Comparison of ENCODE assay signal across 1 cellular context in genomic region chr5:60563696-60564324, GRCh38.
TF ChIP-seq lines count a peak whose summit lies in the region.

No MANE protein-coding gene starts in this region.

TF ChIP-seq in HepG2, 621 proteins besides CTCF, POLR2A, EP300 and RAD21 (continued from another document and continues in another):
- TF ChIP-seq TEF (CRISPR knock-in tag; IDR thresholded peaks at IDR 0.05) (no peak), ZNF3 (CRISPR knock-in tag; IDR thresholded peaks at IDR 0.05) (no peak), CSRNP1 (CRISPR knock-in tag; IDR thresholded peaks at IDR 0.05) (no peak), ZNF503 (CRISPR knock-in tag; IDR thresholded peaks at IDR 0.05) (0 out of 2 replicates have a peak, but pooled peaks have one; percentile 24), ZNF260 (CRISPR knock-in tag; IDR thresholded peaks at IDR 0.05; ENCODE audit: borderline replicate concordance, low read depth) (no peak), ZNF614 (CRISPR knock-in tag; IDR thresholded peaks at IDR 0.05; ENCODE audit: borderline replicate concordance) (no peak), ZNF331 (CRISPR knock-in tag; IDR thresholded peaks at IDR 0.05) (peak; percentile 74), ZSCAN31 (CRISPR knock-in tag; IDR thresholded peaks at IDR 0.05; ENCODE audit: low read depth) (no peak), GATAD2A (CRISPR knock-in tag; IDR thresholded peaks at IDR 0.05) (peak; percentile 81), TFAP4 (IDR thresholded peaks at IDR 0.05; ENCODE audit: borderline replicate concordance, low read depth) (no peak), E2F2 (CRISPR knock-in tag; IDR thresholded peaks at IDR 0.05; ENCODE audit: borderline replicate concordance) (no peak), TAF15 (IDR thresholded peaks at IDR 0.05; ENCODE audit: low read depth, low read length, poor library complexity, severe bottlenecking) (no peak), ZNF280D (CRISPR knock-in tag; IDR thresholded peaks at IDR 0.05) (0 out of 2 replicates have a peak, but pooled peaks have one; percentile 57), JUNB (CRISPR knock-in tag; IDR thresholded peaks at IDR 0.05; ENCODE audit: borderline replicate concordance) (no peak), ZNF547 (CRISPR knock-in tag; IDR thresholded peaks at IDR 0.05) (no peak), ZNF362 (CRISPR knock-in tag; IDR thresholded peaks at IDR 0.05; ENCODE audit: borderline replicate concordance) (no peak), ZBTB10 (CRISPR knock-in tag; IDR thresholded peaks at IDR 0.05; ENCODE audit: borderline replicate concordance) (no peak), ZNF234 (CRISPR knock-in tag; conservative IDR thresholded peaks at IDR 0.05) (no peak), GLMP (CRISPR knock-in tag; IDR thresholded peaks at IDR 0.05; ENCODE audit: borderline replicate concordance) (no peak), ZEB1 (IDR thresholded peaks at IDR 0.05; ENCODE audit: insufficient replicate concordance, low read depth) (no peak), TEAD2 (CRISPR knock-in tag; IDR thresholded peaks at IDR 0.05) (no peak), PLRG1 (conservative IDR thresholded peaks at IDR 0.05) (no peak), MED13 (CRISPR knock-in tag; IDR thresholded peaks at IDR 0.05) (no peak), EEA1 (CRISPR knock-in tag; IDR thresholded peaks at IDR 0.05; ENCODE audit: borderline replicate concordance) (no peak), KLF12 (CRISPR knock-in tag; IDR thresholded peaks at IDR 0.05; ENCODE audit: borderline replicate concordance) (no peak), TBL1XR1 (IDR thresholded peaks at IDR 0.05; ENCODE audit: borderline replicate concordance, low read length, partially characterized antibody) (no peak), ZNF317 (CRISPR knock-in tag; IDR thresholded peaks at IDR 0.05) (no peak), ATF2 (CRISPR knock-in tag; IDR thresholded peaks at IDR 0.05) (no peak), ARID2 (CRISPR knock-in tag; IDR thresholded peaks at IDR 0.05; ENCODE audit: borderline replicate concordance) (no peak), ZNF597 (CRISPR knock-in tag; IDR thresholded peaks at IDR 0.05) (no peak), ZNF546 (CRISPR knock-in tag; conservative IDR thresholded peaks at IDR 0.05) (no peak), ZNF274 (CRISPR knock-in tag; IDR thresholded peaks at IDR 0.05) (no peak), ELK4 (CRISPR knock-in tag; IDR thresholded peaks at IDR 0.05; ENCODE audit: borderline replicate concordance) (no peak), MXI1 (IDR thresholded peaks at IDR 0.05; ENCODE audit: borderline replicate concordance, low read depth, low read length) (no peak), ZNF558 (CRISPR knock-in tag; IDR thresholded peaks at IDR 0.05; ENCODE audit: borderline replicate concordance) (no peak), ZNF724P (CRISPR knock-in tag; IDR thresholded peaks at IDR 0.05; ENCODE audit: borderline replicate concordance) (no peak), SRSF9 (IDR thresholded peaks at IDR 0.05; ENCODE audit: borderline replicate concordance, insufficient read depth, low read depth, low read length, poor library complexity, severe bottlenecking) (no peak), ZNF263 (CRISPR knock-in tag; IDR thresholded peaks at IDR 0.05) (no peak), KDM1A (CRISPR knock-in tag; IDR thresholded peaks at IDR 0.05) (no peak), ZNF772 (CRISPR knock-in tag; IDR thresholded peaks at IDR 0.05) (no peak), MZF1 (CRISPR knock-in tag; IDR thresholded peaks at IDR 0.05; ENCODE audit: borderline replicate concordance) (no peak), PHF20 (CRISPR knock-in tag; IDR thresholded peaks at IDR 0.05) (no peak), RARA (CRISPR knock-in tag; IDR thresholded peaks at IDR 0.05) (peak; percentile 40), ZNF83 (CRISPR knock-in tag; IDR thresholded peaks at IDR 0.05; ENCODE audit: borderline replicate concordance) (no peak), HNF4G (IDR thresholded peaks at IDR 0.05; ENCODE audit: borderline replicate concordance, low read depth, low read length) (peak; percentile 92), HNF4G (CRISPR knock-in tag; IDR thresholded peaks at IDR 0.05; ENCODE audit: borderline replicate concordance, low read depth) (no peak; the same call in 1 of the 2 replicates), NFYB (CRISPR knock-in tag; IDR thresholded peaks at IDR 0.05) (no peak)
